In genomic region chr9:130173462-130173876, GRCh38 we compare ENCODE assay signal across 8 cellular contexts. TPM values are rescaled to one million over a fixed set of nuclear protein-coding genes. Genes with fewer than 3 reads are reported as not detected.
DNase-seq lines count a peak whose midpoint lies in the region; ATAC-seq and TF ChIP-seq lines count a peak whose summit lies in the region.

No MANE protein-coding gene starts in this region.

- no peaks in the 10 kb centered on the region for H3K9me3 Mint-ChIP-seq in memory B cell

- peak in 1 of 8 donors; percentile 10 for ATAC-seq in heart right ventricle
- ATAC-seq in memory B cell (ENCODE audit: low read depth) = no peak

- no peaks in the 10 kb centered on the region for H3K36me3 ChIP-seq in heart right ventricle
- H3K36me3 ChIP-seq in breast epithelium = no peaks in the 10 kb centered on the region
- H3K36me3 ChIP-seq in uterus = no peaks in the 10 kb centered on the region

- H3K4me3 ChIP-seq in heart right ventricle (peak overlapping the region in 9 of 10 donors; percentile 49 to 62 (median 57)), breast epithelium (peak overlapping the region; percentile 63 to 93 (median 68)), uterus (peak overlapping the region; percentile 44 to 67)

- intact Hi-C loops in heart right ventricle (cut with DNase I) = no loop called here
- intact Hi-C loops in cardiac septum (cut with DNase I) = loop anchor here (5.0 kb wide), 1 partner anchor 36 kb away; no protein-coding TSS in a partner anchor
- intact Hi-C loops in breast epithelium (cut with DNase I; ENCODE audit: low total_unique reads) = no loop called here
- intact Hi-C loops in uterus (cut with DNase I; ENCODE audit: low total_unique reads) = no loop called here

- H3K27ac ChIP-seq in heart right ventricle (peak overlapping the region in 1 of 10 donors; percentile 66), breast epithelium (peak overlapping the region in 1 of 2 donors; percentile 5), uterus (peak overlapping the region; percentile 81 to 86)

- H3K4me1 Mint-ChIP-seq in memory B cell = peaks cover 2% of the 10 kb centered on the region

- peaks cover 26% of the 10 kb centered on the region for H3K27me3 Mint-ChIP-seq in memory B cell

- H3K36me3 Mint-ChIP-seq in memory B cell = no peaks in the 10 kb centered on the region

- peaks cover 0 to 32% (median 6%) of the 10 kb centered on the region in 7 donors for H3K27me3 ChIP-seq in heart right ventricle
- no peaks in the 10 kb centered on the region for H3K27me3 ChIP-seq in breast epithelium
- no peaks in the 10 kb centered on the region for H3K27me3 ChIP-seq in uterus

- WGBS in heart right ventricle, 2 donors = 61 to 67% methylated on average over 7 to 8 of the region's 8 CpGs

- no peak overlapping the region for H3K27ac Mint-ChIP-seq in memory B cell

- no peaks in the 10 kb centered on the region for H3K9me3 ChIP-seq in heart right ventricle
- H3K9me3 ChIP-seq in breast epithelium = no peaks in the 10 kb centered on the region
- no peaks in the 10 kb centered on the region for H3K9me3 ChIP-seq in uterus

- DNase-seq in heart right ventricle (no peak), cardiac septum (ENCODE audit: low spot score) (no peak), breast epithelium (ENCODE audit: low spot score in 2 of 2) (no peak), memory B cell (ENCODE audit: low spot score in 2 of 2) (no peak), uterus (peak in 1 of 2 donors; percentile 46), NCI-H526 (lab: John Stamatoyannopoulos, UW) (no peak), NCI-H187 (lab: John Stamatoyannopoulos, UW) (no peak)
- DNase-seq in stimulated activated CD4-positive, alpha-beta T cell treated with anti-CD3 and anti-CD28 coated beads, Interleukin-15, amount 100 ng/mL, for 24 hours = no peak

- H3K4me1 ChIP-seq in heart right ventricle = peaks cover 0 to 19% (median 9%) of the 10 kb centered on the region in 9 donors
- no peaks in the 10 kb centered on the region for H3K4me1 ChIP-seq in breast epithelium
- H3K4me1 ChIP-seq in uterus = no peaks in the 10 kb centered on the region

- no peak for TF ChIP-seq POLR2A in breast epithelium (IDR thresholded peaks at IDR 0.05)
- no peak for TF ChIP-seq POLR2A in uterus (IDR thresholded peaks at IDR 0.05)

- TF ChIP-seq CTCF in heart right ventricle (IDR thresholded peaks at IDR 0.05) (no peak), breast epithelium (IDR thresholded peaks at IDR 0.05) (no peak), uterus (IDR thresholded peaks at IDR 0.05) (no peak)

- H3K4me3 Mint-ChIP-seq in memory B cell = peak overlapping the region; percentile 64

RNA-seq across cellular contexts. Expression of gene NCS1, which starts 1.3 kb away (rescaled TPM):
- 10 to 100 TPM in 3 of 10 donors, 1 to 10 TPM in 7; 3.6 to 16.2 (median 7.0) TPM for total RNA-seq in heart right ventricle
- 1 to 10 TPM; 2.0 to 8.0 TPM for polyA plus RNA-seq in heart right ventricle
- 14.3 TPM for total RNA-seq in cardiac septum
- 1 to 10 TPM; 3.2 to 3.9 (median 3.4) TPM for total RNA-seq in breast epithelium
- total RNA-seq in uterus = 10 to 100 TPM in 3 of 4 donors, 1 to 10 TPM in 1; 4.1 to 99.3 (median 39.0) TPM
